Comparison of ENCODE assay signal across 7 cellular contexts in genomic region chr22:24592144-24592845, GRCh38. TPM values are rescaled to one million over a fixed set of nuclear protein-coding genes. Genes with fewer than 3 reads are reported as not detected.
DNase-seq lines count a peak whose midpoint lies in the region; ATAC-seq and TF ChIP-seq lines count a peak whose summit lies in the region.

No MANE protein-coding gene starts in this region.

- peak overlapping the region; percentile 71 for H3K4me2 ChIP-seq in KMS-11

- no peak for TF ChIP-seq POLR2A in lower leg skin (IDR thresholded peaks at IDR 0.05)
- TF ChIP-seq POLR2A in thyroid gland (IDR thresholded peaks at IDR 0.05) = no peak

- no peak overlapping the region; the same call in 1 of the 2 replicates for H3K9ac ChIP-seq in KMS-11

- H3K27me3 Mint-ChIP-seq in chondrocyte (ENCODE audit: low read depth) = no peaks in the 10 kb centered on the region

- H3K4me3 ChIP-seq in KMS-11 (IDR thresholded peaks at IDR 0.05; ENCODE audit: insufficient read depth, low read depth, low read length) = no peak overlapping the region
- peak overlapping the region; percentile 53 for H3K4me3 ChIP-seq in lower leg skin (ENCODE audit: low read depth, poor library complexity, severe bottlenecking)
- peak overlapping the region; percentile 24 to 84 (median 59) for H3K4me3 ChIP-seq in thyroid gland (replicated peaks in 1 of 3)

- peak overlapping the region; percentile 49 for H3K27ac Mint-ChIP-seq in chondrocyte (ENCODE audit: unreplicated experiment)

- H3K27me3 ChIP-seq in KMS-11 (ENCODE audit: insufficient read depth, low read depth) (no peaks in the 10 kb centered on the region), thyroid gland (no peaks in the 10 kb centered on the region)

- peaks cover 12% of the 10 kb centered on the region for H3K4me1 ChIP-seq in KMS-11 (ENCODE audit: low read depth, poor library complexity, severe bottlenecking)
- H3K4me1 ChIP-seq in thyroid gland = peaks cover 43 to 61% of the 10 kb centered on the region in 2 donors

- peak overlapping the region; percentile 80 for H3K4me3 Mint-ChIP-seq in chondrocyte (ENCODE audit: unreplicated experiment)

- no peaks in the 10 kb centered on the region for H4K20me1 ChIP-seq in KMS-11 (ENCODE audit: insufficient read depth)

- peak overlapping the region; percentile 41 for H2AFZ ChIP-seq in KMS-11 (ENCODE audit: low read depth)

- intact Hi-C loops in lower leg skin (cut with DNase I; ENCODE audit: low total_unique reads) (no loop called here), thyroid gland (cut with DNase I) (no loop called here)

- no peaks in the 10 kb centered on the region for H3K9me3 Mint-ChIP-seq in chondrocyte (ENCODE audit: low read depth)

- H3K36me3 Mint-ChIP-seq in chondrocyte (ENCODE audit: low read depth) = no peaks in the 10 kb centered on the region

- WGBS in lower leg skin, 2 donors = 8 to 11% methylated on average over 19 to 27 of the region's 31 CpGs
- 8 to 11% methylated on average over 12 to 16 of the region's 31 CpGs for WGBS in thyroid gland, 2 donors

- no peak for DNase-seq in chondrocyte (ENCODE audit: low spot score)
- DNase-seq in lower leg skin (ENCODE audit: low spot score in 2 of 2) = no peak
- peak; percentile 42 to 54 for DNase-seq in thyroid gland
- DNase-seq in NCI-H1694 treated with DMSO at 0.1 percent for 48 hours (lab: John Stamatoyannopoulos, UW) = no peak
- no peak for DNase-seq in stimulated activated CD4-positive, alpha-beta T cell treated with anti-CD3 and anti-CD28 coated beads, Interleukin-2, amount 100 ng/mL, for 48 hours

- peak; percentile 22 for ATAC-seq in GM18498 (IDR thresholded peaks at IDR 0.05; ENCODE audit: unreplicated experiment)

- H3K9me3 ChIP-seq in thyroid gland = no peaks in the 10 kb centered on the region

- H3K4me1 Mint-ChIP-seq in chondrocyte (ENCODE audit: low read depth) = peaks cover 9% of the 10 kb centered on the region

- TF ChIP-seq CTCF in KMS-11 (conservative IDR thresholded peaks at IDR 0.05; ENCODE audit: low read depth, low read length) (no peak), chondrocyte (IDR thresholded peaks at IDR 0.05) (peak; percentile 19), lower leg skin (IDR thresholded peaks at IDR 0.05) (no peak), thyroid gland (IDR thresholded peaks at IDR 0.05) (no peak)

- H3K36me3 ChIP-seq in KMS-11 (ENCODE audit: insufficient read depth) (no peaks in the 10 kb centered on the region), thyroid gland (peaks cover 0 to 4% of the 10 kb centered on the region in 2 donors)

- H3K79me2 ChIP-seq in KMS-11 (ENCODE audit: insufficient read depth, low read depth) = no peaks in the 10 kb centered on the region

- H3K27ac ChIP-seq in KMS-11 (no peak overlapping the region), thyroid gland (peak overlapping the region; percentile 86 to 90 (median 86))

RNA-seq across cellular contexts. Expression of gene LRRC75B, which starts 0.6 kb away (rescaled TPM):
- total RNA-seq in chondrocyte (5.6 to 13.0 TPM (median 8.6 TPM) in 3 replicates), lower leg skin (10 to 100 TPM; 12.5 to 19.2 (median 16.5) TPM), thyroid gland (10 to 100 TPM; 18.6 to 51.2 (median 39.6) TPM)

RNA-seq across cellular contexts. Expression of gene GGT1, which starts 10.7 kb away (rescaled TPM):
- total RNA-seq in chondrocyte (1.4 to 1.8 TPM (median 1.5 TPM) in 3 replicates), lower leg skin (1 to 10 TPM; 1.5 to 6.9 (median 4.2) TPM), thyroid gland (10 to 100 TPM; 15.5 to 20.7 (median 18.2) TPM)

RNA-seq across cellular contexts. Expression of gene SNRPD3, which starts 36.5 kb away (rescaled TPM):
- total RNA-seq in chondrocyte (59.3 to 84.8 TPM (median 63.9 TPM) in 3 replicates), lower leg skin (100 to 1,000 TPM; 108 to 134 (median 116) TPM), thyroid gland (100 to 1,000 TPM in 3 of 4 donors, 10 to 100 TPM in 1; 96.9 to 216 (median 145) TPM)

RNA-seq across cellular contexts. Expression of gene GUCD1, which starts 37.4 kb away (rescaled TPM):
- total RNA-seq in chondrocyte (77.3 to 84.7 TPM (median 77.9 TPM) in 3 replicates), lower leg skin (100 to 1,000 TPM in 1 of 4 donors, 10 to 100 TPM in 3; 67.0 to 124 (median 95.9) TPM), thyroid gland (10 to 100 TPM; 51.6 to 89.7 (median 74.2) TPM)

Comparison
In these comparisons a context has a peak if more than half of its experiments do, and no peak if none do; other contexts are left out.
1. DNase-seq: peak in thyroid gland (2 of 2); none in chondrocyte (single experiment), lower leg skin (0 of 2), NCI-H1694 treated with DMSO at 0.1 percent for 48 hours (single experiment) and stimulated activated CD4-positive, alpha-beta T cell treated with anti-CD3 and anti-CD28 coated beads, Interleukin-2, amount 100 ng/mL, for 48 hours (0 of 2).